ENCODE assay signal across 1 cellular context in the genomic region with DNA sequence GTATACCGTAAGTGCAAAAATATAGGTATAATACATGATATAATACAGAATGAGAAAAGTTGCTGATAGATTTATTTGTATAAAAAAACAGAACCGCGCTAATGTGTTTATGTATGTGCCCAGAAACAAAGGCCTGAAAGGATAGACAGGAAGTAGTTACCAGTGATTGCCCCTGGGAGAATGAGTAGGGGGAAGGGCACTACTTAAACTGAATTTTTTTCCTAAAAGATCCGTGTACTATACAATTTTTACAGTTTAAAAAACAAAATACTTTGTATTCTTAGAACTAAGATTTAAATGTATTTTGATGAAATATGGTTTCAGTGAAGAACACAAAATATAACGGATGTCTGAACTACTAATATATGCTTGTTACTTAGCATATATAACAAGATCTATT.
TF ChIP-seq lines count a peak whose summit lies in the region.

No MANE protein-coding gene starts in this region.

TF ChIP-seq in K562, 482 proteins besides CTCF, POLR2A, EP300 and RAD21:
- TF ChIP-seq FOXA1 (IDR thresholded peaks at IDR 0.05; ENCODE audit: borderline replicate concordance): no peak
- TF ChIP-seq, protein P1, sequence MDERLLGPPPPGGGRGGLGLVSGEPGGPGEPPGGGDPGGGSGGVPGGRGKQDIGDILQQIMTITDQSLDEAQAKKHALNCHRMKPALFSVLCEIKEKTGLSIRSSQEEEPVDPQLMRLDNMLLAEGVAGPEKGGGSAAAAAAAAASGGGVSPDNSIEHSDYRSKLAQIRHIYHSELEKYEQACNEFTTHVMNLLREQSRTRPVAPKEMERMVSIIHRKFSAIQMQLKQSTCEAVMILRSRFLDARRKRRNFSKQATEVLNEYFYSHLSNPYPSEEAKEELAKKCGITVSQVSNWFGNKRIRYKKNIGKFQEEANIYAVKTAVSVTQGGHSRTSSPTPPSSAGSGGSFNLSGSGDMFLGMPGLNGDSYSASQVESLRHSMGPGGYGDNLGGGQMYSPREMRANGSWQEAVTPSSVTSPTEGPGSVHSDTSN (CRISPR knock-in tag; IDR thresholded peaks at IDR 0.05; ENCODE audit: low read depth): no peak
- TF ChIP-seq, protein P1 (tag; conservative IDR thresholded peaks at IDR 0.05; ENCODE audit: low read depth): no peak
- TF ChIP-seq, protein P2, sequence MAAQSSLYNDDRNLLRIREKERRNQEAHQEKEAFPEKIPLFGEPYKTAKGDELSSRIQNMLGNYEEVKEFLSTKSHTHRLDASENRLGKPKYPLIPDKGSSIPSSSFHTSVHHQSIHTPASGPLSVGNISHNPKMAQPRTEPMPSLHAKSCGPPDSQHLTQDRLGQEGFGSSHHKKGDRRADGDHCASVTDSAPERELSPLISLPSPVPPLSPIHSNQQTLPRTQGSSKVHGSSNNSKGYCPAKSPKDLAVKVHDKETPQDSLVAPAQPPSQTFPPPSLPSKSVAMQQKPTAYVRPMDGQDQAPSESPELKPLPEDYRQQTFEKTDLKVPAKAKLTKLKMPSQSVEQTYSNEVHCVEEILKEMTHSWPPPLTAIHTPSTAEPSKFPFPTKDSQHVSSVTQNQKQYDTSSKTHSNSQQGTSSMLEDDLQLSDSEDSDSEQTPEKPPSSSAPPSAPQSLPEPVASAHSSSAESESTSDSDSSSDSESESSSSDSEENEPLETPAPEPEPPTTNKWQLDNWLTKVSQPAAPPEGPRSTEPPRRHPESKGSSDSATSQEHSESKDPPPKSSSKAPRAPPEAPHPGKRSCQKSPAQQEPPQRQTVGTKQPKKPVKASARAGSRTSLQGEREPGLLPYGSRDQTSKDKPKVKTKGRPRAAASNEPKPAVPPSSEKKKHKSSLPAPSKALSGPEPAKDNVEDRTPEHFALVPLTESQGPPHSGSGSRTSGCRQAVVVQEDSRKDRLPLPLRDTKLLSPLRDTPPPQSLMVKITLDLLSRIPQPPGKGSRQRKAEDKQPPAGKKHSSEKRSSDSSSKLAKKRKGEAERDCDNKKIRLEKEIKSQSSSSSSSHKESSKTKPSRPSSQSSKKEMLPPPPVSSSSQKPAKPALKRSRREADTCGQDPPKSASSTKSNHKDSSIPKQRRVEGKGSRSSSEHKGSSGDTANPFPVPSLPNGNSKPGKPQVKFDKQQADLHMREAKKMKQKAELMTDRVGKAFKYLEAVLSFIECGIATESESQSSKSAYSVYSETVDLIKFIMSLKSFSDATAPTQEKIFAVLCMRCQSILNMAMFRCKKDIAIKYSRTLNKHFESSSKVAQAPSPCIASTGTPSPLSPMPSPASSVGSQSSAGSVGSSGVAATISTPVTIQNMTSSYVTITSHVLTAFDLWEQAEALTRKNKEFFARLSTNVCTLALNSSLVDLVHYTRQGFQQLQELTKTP (IDR thresholded peaks at IDR 0.05; ENCODE audit: low read depth in 1 of 2, partially characterized antibody in 2 of 2): peak in 1 of 2 experiments; percentile 20
- TF ChIP-seq ZNF699 (CRISPR knock-in tag; IDR thresholded peaks at IDR 0.05; ENCODE audit: insufficient replicate concordance): no peak
- TF ChIP-seq, protein P3, sequence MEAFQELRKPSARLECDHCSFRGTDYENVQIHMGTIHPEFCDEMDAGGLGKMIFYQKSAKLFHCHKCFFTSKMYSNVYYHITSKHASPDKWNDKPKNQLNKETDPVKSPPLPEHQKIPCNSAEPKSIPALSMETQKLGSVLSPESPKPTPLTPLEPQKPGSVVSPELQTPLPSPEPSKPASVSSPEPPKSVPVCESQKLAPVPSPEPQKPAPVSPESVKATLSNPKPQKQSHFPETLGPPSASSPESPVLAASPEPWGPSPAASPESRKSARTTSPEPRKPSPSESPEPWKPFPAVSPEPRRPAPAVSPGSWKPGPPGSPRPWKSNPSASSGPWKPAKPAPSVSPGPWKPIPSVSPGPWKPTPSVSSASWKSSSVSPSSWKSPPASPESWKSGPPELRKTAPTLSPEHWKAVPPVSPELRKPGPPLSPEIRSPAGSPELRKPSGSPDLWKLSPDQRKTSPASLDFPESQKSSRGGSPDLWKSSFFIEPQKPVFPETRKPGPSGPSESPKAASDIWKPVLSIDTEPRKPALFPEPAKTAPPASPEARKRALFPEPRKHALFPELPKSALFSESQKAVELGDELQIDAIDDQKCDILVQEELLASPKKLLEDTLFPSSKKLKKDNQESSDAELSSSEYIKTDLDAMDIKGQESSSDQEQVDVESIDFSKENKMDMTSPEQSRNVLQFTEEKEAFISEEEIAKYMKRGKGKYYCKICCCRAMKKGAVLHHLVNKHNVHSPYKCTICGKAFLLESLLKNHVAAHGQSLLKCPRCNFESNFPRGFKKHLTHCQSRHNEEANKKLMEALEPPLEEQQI (IDR thresholded peaks at IDR 0.05): no peak
- no peak for TF ChIP-seq NR2C2 (CRISPR knock-in tag; IDR thresholded peaks at IDR 0.05)
- peak; percentile 44; the same call in 1 of the 2 replicates for TF ChIP-seq NR2C2 (tag; IDR thresholded peaks at IDR 0.05)
- TF ChIP-seq GABPA (tag; conservative IDR thresholded peaks at IDR 0.05; ENCODE audit: low read depth): peak; percentile 69
- TF ChIP-seq NR2C1 (IDR thresholded peaks at IDR 0.05): no peak
- TF ChIP-seq NR2C1 (tag; IDR thresholded peaks at IDR 0.05): 0 out of 2 replicates have a peak, but pooled peaks have one; percentile 11
